Comparison of ENCODE assay signal across 23 cellular contexts in genomic region chr10:15801641-15802040, GRCh38.
"Had no signal": no experiment of that assay in that cellular context is flagged by ENCODE, and none has a peak within 500 bp of the region (broad histone marks: within the 10 kb centered on the region; RNA-seq: fewer than 3 reads in every experiment).

No MANE protein-coding gene starts in this region.

- H3K36me3 ChIP-seq: adrenal gland, breast epithelium, cardiac muscle cell had no signal

- H3K9me3 ChIP-seq: adrenal gland, ascending aorta, gastrocnemius medialis had no signal

- DNase-seq: activated CD4-positive, alpha-beta memory T cell treated with anti-CD3 and anti-CD28 coated beads, Interleukin-2, amount 10 ng/mL, durations not matched to agents 7 days and 5 days; activated CD4-positive, alpha-beta T cell treated with anti-CD3 and anti-CD28 coated beads, Interleukin-2, amount 10 ng/mL, durations not matched to agents 24 days and 14 days; activated CD4-positive, alpha-beta T cell treated with anti-CD3 and anti-CD28 coated beads, Interleukin-2, amount 50 U/mL, for 4 hours; activated CD4-positive, CD25-positive, alpha-beta regulatory T cell; activated CD4-positive, CD25-positive, alpha-beta regulatory T cell treated with anti-CD3 and anti-CD28 coated beads, Interleukin-2, amount 50 U/mL, for 72 hours; activated gamma-delta T cell; activated naive CD8-positive, alpha-beta T cell treated with anti-CD3 and anti-CD28 coated beads for 36 hours; activated T-cell treated with anti-CD3 and anti-CD28 coated beads for 4 hours; activated T-cell treated with anti-CD3 and anti-CD28 coated beads, Interleukin-2, amount 50 U/mL, for 24 hours; adrenal gland; central memory CD4-positive, alpha-beta T cell; cerebellar nuclear complex; dorsolateral prefrontal cortex; effector memory CD4-positive, alpha-beta T cell; foreskin keratinocyte; gastrocnemius medialis; glutamatergic neuron; heart left ventricle had no signal

- H3K27me3 ChIP-seq: adrenal gland, ascending aorta, breast epithelium, cardiac muscle cell, dorsolateral prefrontal cortex, esophagus muscularis mucosa, foreskin keratinocyte, gastrocnemius medialis, heart left ventricle had no signal

- H3K4me1 ChIP-seq: adrenal gland, ascending aorta, breast epithelium, foreskin keratinocyte, heart left ventricle had no signal

- H3K4me3 ChIP-seq: adrenal gland, ascending aorta, breast epithelium, cardiac muscle cell, coronary artery, dorsolateral prefrontal cortex, esophagus muscularis mucosa, gastrocnemius medialis, heart left ventricle had no signal
